In the genomic region with DNA sequence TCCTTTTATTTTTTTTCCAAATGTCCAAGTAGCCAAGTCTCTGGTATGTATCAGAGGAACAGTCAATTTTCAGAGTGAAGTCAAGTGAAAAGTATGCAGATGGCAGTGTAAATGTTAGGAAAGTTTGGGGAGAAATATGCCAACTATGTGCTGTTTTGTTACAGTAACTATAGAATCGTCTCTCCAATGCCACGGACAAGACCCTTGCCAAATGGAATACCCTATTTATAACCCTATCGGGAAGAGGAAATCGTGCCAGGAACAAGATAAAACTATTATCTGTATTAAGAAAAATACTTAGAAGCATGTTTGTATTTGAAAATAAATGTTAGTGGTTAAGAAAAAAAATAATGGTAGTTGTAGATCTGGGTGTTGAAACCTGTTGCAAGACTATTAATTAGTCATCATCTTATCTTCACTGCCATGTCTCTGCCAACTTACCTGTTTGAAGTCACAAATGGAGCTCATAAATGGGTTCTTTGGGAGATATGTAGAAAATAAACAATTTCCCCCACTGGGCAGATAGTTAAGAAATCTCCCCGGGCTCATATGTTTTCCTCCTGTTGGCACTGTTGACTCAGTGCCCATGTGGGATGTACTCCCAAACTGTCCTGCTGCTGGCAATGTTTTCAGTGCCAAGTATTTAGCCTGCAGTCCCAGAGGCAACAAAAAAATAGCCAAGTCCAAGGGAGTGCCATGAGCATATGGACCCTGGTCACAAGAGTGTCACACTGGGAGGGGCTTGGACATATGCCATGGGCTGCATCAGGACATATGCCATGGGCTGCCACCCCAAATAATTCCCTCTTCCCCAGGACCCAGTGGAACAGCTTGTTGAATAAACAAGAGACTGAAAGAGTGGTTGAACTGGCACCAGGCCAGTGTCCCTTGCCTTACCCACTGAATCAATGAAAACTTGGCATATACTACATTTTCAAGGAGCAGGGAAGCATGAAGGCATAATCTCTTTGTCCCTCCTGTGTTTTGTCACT, we compare ENCODE assay signal across 9 cellular contexts.
A peak's percentile ranks its signal among the peaks of the same experiment; 100 is the strongest.
DNase-seq lines count a peak whose midpoint lies in the region; ATAC-seq, FAIRE-seq and TF ChIP-seq lines count a peak whose summit lies in the region.
"Had no signal": no experiment of that assay in that cellular context is flagged by ENCODE, and none has a peak within 500 bp of the region (broad histone marks: within the 10 kb centered on the region; RNA-seq: fewer than 3 reads in every experiment).

No MANE protein-coding gene starts in this region.

- no peak for TF ChIP-seq POLR2A in HepG2 (IDR thresholded peaks at IDR 0.05; ENCODE audit: insufficient read depth in 1 of 2, low read depth in 2 of 2, low read length in 2 of 2)

- H2AFZ ChIP-seq in HepG2 (ENCODE audit: low read length) (no peak overlapping the region), astrocyte (ENCODE audit: low read depth, low read length) (no peak overlapping the region)

- DNase-seq in HepG2 (ENCODE audit: low spot score), result no peak
- peak; percentile 90 for DNase-seq in astrocyte (ENCODE audit: low read depth)
- peak; percentile 35 to 39 for DNase-seq in left colon
- DNase-seq in NCI-H146 treated with DMSO at 0.1 percent for 48 hours (lab: John Stamatoyannopoulos, UW; ENCODE audit: unreplicated experiment), result no peak
- DNase-seq in NCI-H146 (lab: John Stamatoyannopoulos, UW), result no peak
- DNase-seq in NCI-H1930 (lab: John Stamatoyannopoulos, UW), result no peak
- DNase-seq in CD4-positive, alpha-beta T cell, result no peak
- DNase-seq: CD4-positive, CD25-positive, alpha-beta regulatory T cell had no signal

- peak overlapping the region; percentile 67 to 83 for H3K27ac ChIP-seq in liver (ENCODE audit: low read depth in 1 of 2, low read length in 2 of 2)
- no peak overlapping the region for H3K27ac ChIP-seq in HepG2 (ENCODE audit: extremely low read length, insufficient read depth, low read length)
- peak overlapping the region; percentile 7 for H3K27ac ChIP-seq in astrocyte (ENCODE audit: low read depth, low read length)
- no peak overlapping the region for H3K27ac ChIP-seq in CD4-positive, alpha-beta T cell (ENCODE audit: low read depth, low read length)

- CTCF ChIA-PET in HepG2 (lab: Yijun Ruan, JAX; ENCODE audit: low intra/inter-chr PET ratio, low total read pairs), result no interaction called here
- CTCF ChIA-PET in CD4-positive, alpha-beta T cell (lab: Charles Lee), result no interaction called here

- intact Hi-C loops in HepG2 (cut with micrococcal nuclease; ENCODE audit: unreplicated experiment), result no loop called here
- intact Hi-C loops in left colon (cut with DNase I, micrococcal nuclease), result no loop called here
- intact Hi-C loops in CD4-positive, alpha-beta T cell (cut with DNase I, micrococcal nuclease), result no loop called here

- no peaks in the 10 kb centered on the region for H3K27me3 Mint-ChIP-seq in astrocyte (ENCODE audit: low read depth, unreplicated experiment)
- H3K27me3 Mint-ChIP-seq in CD4-positive, alpha-beta T cell, result no peaks in the 10 kb centered on the region
- H3K27me3 Mint-ChIP-seq: CD4-positive, CD25-positive, alpha-beta regulatory T cell had no signal

- H3K4me3 Mint-ChIP-seq in astrocyte (ENCODE audit: unreplicated experiment), result no peak overlapping the region
- H3K4me3 Mint-ChIP-seq in CD4-positive, alpha-beta T cell, result no peak overlapping the region
- H3K4me3 Mint-ChIP-seq: CD4-positive, CD25-positive, alpha-beta regulatory T cell had no signal

- WGBS in liver, result 23% methylated on average over 5 of the region's 5 CpGs
- WGBS in HepG2 (ENCODE audit: low lambda C conversion rate), result 38% methylated on average over 5 of the region's 5 CpGs

- H3K36me3 ChIP-seq in liver (ENCODE audit: control insufficient read depth in 4 of 4, insufficient read depth in 3 of 4, low read depth in 1 of 4, low read length in 3 of 4) (no peaks in the 10 kb centered on the region), HepG2 (replicated peaks in 1 of 2; ENCODE audit: control insufficient read depth in 1 of 2, insufficient read depth in 2 of 2, low read length in 2 of 2) (no peaks in the 10 kb centered on the region), astrocyte (ENCODE audit: insufficient read depth, low read length) (no peaks in the 10 kb centered on the region)

- peaks cover 0 to 18% (median 10%) of the 10 kb centered on the region in 4 donors for H3K4me1 ChIP-seq in liver (ENCODE audit: control insufficient read depth in 4 of 4, insufficient read depth in 4 of 4, low read length in 3 of 4)
- no peaks in the 10 kb centered on the region for H3K4me1 ChIP-seq in HepG2 (ENCODE audit: insufficient read depth, low read length)
- peaks cover 20% of the 10 kb centered on the region for H3K4me1 ChIP-seq in astrocyte (ENCODE audit: insufficient read depth, low read length)

- H3K9me3 ChIP-seq in liver (ENCODE audit: control insufficient read depth in 4 of 4, low read length in 3 of 4) (no peaks in the 10 kb centered on the region), HepG2 (ENCODE audit: low read length) (no peaks in the 10 kb centered on the region), astrocyte (ENCODE audit: insufficient read depth, low read depth, low read length) (no peaks in the 10 kb centered on the region)
- H3K9me3 ChIP-seq in CD4-positive, alpha-beta T cell (ENCODE audit: control insufficient read depth, low read length), result no peaks in the 10 kb centered on the region

- no TSS peak for BruUV-seq in HepG2 (replicated peaks; lab: Mats Ljungman, UMichigan)

- no peak for TF ChIP-seq CTCF in liver (IDR thresholded peaks at IDR 0.05; ENCODE audit: low read depth, low read length, missing input control)
- no peak for TF ChIP-seq CTCF in HepG2 (CRISPR knock-in tag; IDR thresholded peaks at IDR 0.05)
- no peak for TF ChIP-seq CTCF in astrocyte (IDR thresholded peaks at IDR 0.05; ENCODE audit: insufficient read depth, low read depth, low read length)
- TF ChIP-seq CTCF in CD4-positive, alpha-beta T cell (IDR thresholded peaks at IDR 0.05), result no peak

- in situ Hi-C loops in HepG2 (cut with HindIII; ENCODE audit: extremely low pct_ligation_motif_present, low pct_unique_long_range_greater_than_20kb), result no loop called here

- peaks cover 42% of the 10 kb centered on the region for H3K4me1 Mint-ChIP-seq in astrocyte (ENCODE audit: low read depth, unreplicated experiment)
- H3K4me1 Mint-ChIP-seq in CD4-positive, alpha-beta T cell (ENCODE audit: low read depth), result no peaks in the 10 kb centered on the region
- H3K4me1 Mint-ChIP-seq: CD4-positive, CD25-positive, alpha-beta regulatory T cell had no signal

- H3K27ac Mint-ChIP-seq in astrocyte (ENCODE audit: unreplicated experiment), result peak overlapping the region; percentile 85
- H3K27ac Mint-ChIP-seq in CD4-positive, alpha-beta T cell, result no peak overlapping the region
- H3K27ac Mint-ChIP-seq: CD4-positive, CD25-positive, alpha-beta regulatory T cell had no signal

- H3K36me3 Mint-ChIP-seq in astrocyte (ENCODE audit: low read depth, unreplicated experiment), result no peaks in the 10 kb centered on the region
- H3K36me3 Mint-ChIP-seq in CD4-positive, alpha-beta T cell (ENCODE audit: low read depth), result no peaks in the 10 kb centered on the region
- H3K36me3 Mint-ChIP-seq: CD4-positive, CD25-positive, alpha-beta regulatory T cell had no signal

- no peaks in the 10 kb centered on the region for H4K20me1 ChIP-seq in HepG2 (ENCODE audit: insufficient read depth, low read length)
- no peaks in the 10 kb centered on the region for H4K20me1 ChIP-seq in astrocyte (ENCODE audit: insufficient read depth, low read length)

- H3K9ac ChIP-seq in liver (ENCODE audit: low read depth in 1 of 2, low read length in 2 of 2), result no peak overlapping the region
- no peak overlapping the region for H3K9ac ChIP-seq in HepG2 (ENCODE audit: insufficient read depth, low read depth, low read length)
- H3K9ac ChIP-seq in astrocyte (ENCODE audit: low read length), result no peak overlapping the region

- ATAC-seq in HepG2 (no peak), left colon (peak; percentile 60)
- ATAC-seq in CD4-positive, alpha-beta T cell (ENCODE audit: poor library complexity), result no peak

- H3K27me3 ChIP-seq in liver (ENCODE audit: control insufficient read depth in 4 of 4, insufficient read depth in 4 of 4, low read length in 3 of 4) (no peaks in the 10 kb centered on the region), HepG2 (ENCODE audit: control insufficient read depth in 1 of 2, insufficient read depth in 2 of 2, low read length in 2 of 2) (no peaks in the 10 kb centered on the region), astrocyte (ENCODE audit: insufficient read depth, low read length) (no peaks in the 10 kb centered on the region)
- H3K27me3 ChIP-seq in CD4-positive, alpha-beta T cell (ENCODE audit: control insufficient read depth, insufficient read depth, low read length), result no peaks in the 10 kb centered on the region

- no peaks in the 10 kb centered on the region for H3K9me3 Mint-ChIP-seq in astrocyte (ENCODE audit: unreplicated experiment)
- H3K9me3 Mint-ChIP-seq in CD4-positive, alpha-beta T cell, result no peaks in the 10 kb centered on the region

- POLR2A ChIA-PET in HepG2 (lab: Yijun Ruan, JAX), result interaction anchor here (1.4 kb wide), 1 partner anchor 29 kb away, joined by 3 read pairs; no protein-coding TSS in a partner anchor
- POLR2A ChIA-PET in CD4-positive, alpha-beta T cell (lab: Charles Lee), result no interaction called here

- peak; percentile 54 to 69 for TF ChIP-seq RAD21 in liver (IDR thresholded peaks at IDR 0.05)
- TF ChIP-seq RAD21 in HepG2 (CRISPR knock-in tag; IDR thresholded peaks at IDR 0.05), result no peak

- no peak overlapping the region for H3K4me3 ChIP-seq in liver (ENCODE audit: low read depth in 1 of 3, low read length in 3 of 3)
- no peak overlapping the region for H3K4me3 ChIP-seq in HepG2 (replicated peaks in 1 of 3; ENCODE audit: insufficient read depth in 1 of 3, low read depth in 2 of 3, low read length in 3 of 3)
- no peak overlapping the region for H3K4me3 ChIP-seq in astrocyte (ENCODE audit: insufficient read depth, low read depth, low read length)

- TF ChIP-seq EP300 in HepG2 (IDR thresholded peaks at IDR 0.05; ENCODE audit: low read depth in 2 of 2, low read length in 2 of 2), result no peak
- TF ChIP-seq EP300 in HepG2 (CRISPR knock-in tag; IDR thresholded peaks at IDR 0.05; ENCODE audit: borderline replicate concordance), result no peak

- FAIRE-seq in HepG2 (lab: Jason Lieb, UNC) (no peak), astrocyte (lab: Jason Lieb, UNC) (peak; percentile 99)

- no peak overlapping the region for H3K4me2 ChIP-seq in HepG2 (ENCODE audit: low read depth, low read length)
- peak overlapping the region; percentile 39 for H3K4me2 ChIP-seq in astrocyte (ENCODE audit: low read length)

- H3K79me2 ChIP-seq in HepG2 (ENCODE audit: insufficient read depth, low read length) (no peaks in the 10 kb centered on the region), astrocyte (ENCODE audit: insufficient read depth, low read length) (no peaks in the 10 kb centered on the region)

TF ChIP-seq in liver, 16 proteins besides CTCF, POLR2A, EP300 and RAD21 (continues in another document):
- TF ChIP-seq HNF4A (conservative IDR thresholded peaks at IDR 0.05), result peak; percentile 86 to 96
- TF ChIP-seq YY1 (IDR thresholded peaks at IDR 0.05), result peak; percentile 82
- peak; percentile 28 to 55 for TF ChIP-seq EGR1 (IDR thresholded peaks at IDR 0.05; ENCODE audit: low read depth in 2 of 2)
- TF ChIP-seq JUND (IDR thresholded peaks at IDR 0.05), result peak; percentile 76 to 86

TF ChIP-seq in HepG2, 621 proteins besides CTCF, POLR2A, EP300 and RAD21 (continues in another document):
- TF ChIP-seq ZNF205 (CRISPR knock-in tag; IDR thresholded peaks at IDR 0.05) (no peak), MZF1 (CRISPR knock-in tag; IDR thresholded peaks at IDR 0.05; ENCODE audit: borderline replicate concordance) (no peak), GATAD1 (CRISPR knock-in tag; IDR thresholded peaks at IDR 0.05) (no peak)

Comparison
In these comparisons a context has a peak if more than half of its experiments do, and no peak if none do; other contexts are left out.
1. H3K27ac ChIP-seq: peak in liver (2 of 2) and astrocyte (single experiment); none in HepG2 (single experiment) and CD4-positive, alpha-beta T cell (single experiment).
2. DNase-seq: peak in astrocyte (single experiment) and left colon (2 of 2); none in HepG2 (single experiment), NCI-H146 treated with DMSO at 0.1 percent for 48 hours (single experiment), NCI-H146 (single experiment), NCI-H1930 (0 of 2) and CD4-positive, alpha-beta T cell (0 of 10).